Comparison of ENCODE assay signal across 10 cellular contexts in genomic region chr19:7349961-7350711, GRCh38.
DNase-seq lines count a peak whose midpoint lies in the region; ATAC-seq lines count a peak whose summit lies in the region.
"Had no signal": no experiment of that assay in that cellular context is flagged by ENCODE, and none has a peak within 500 bp of the region (broad histone marks: within the 10 kb centered on the region; RNA-seq: fewer than 3 reads in every experiment).

No MANE protein-coding gene starts in this region.

- H3K4me1 Mint-ChIP-seq in activated naive CD8-positive, alpha-beta T cell treated with anti-CD3 and anti-CD28 coated beads, Interleukin-2, amount 50 U/mL, for 24 hours: peaks cover 73% of the 10 kb centered on the region
- H3K4me1 Mint-ChIP-seq in stimulated activated memory B cell treated with anti-CD40 and anti-IgM and Interleukin-4, amounts not matched to agents 10 μg/mL and 1 μg/mL and 100 μg/mL, for 72 hours: peaks cover 71% of the 10 kb centered on the region

- H3K36me3 Mint-ChIP-seq in activated naive CD8-positive, alpha-beta T cell treated with anti-CD3 and anti-CD28 coated beads, Interleukin-2, amount 50 U/mL, for 24 hours (ENCODE audit: low read depth): peaks cover 16% of the 10 kb centered on the region
- H3K36me3 Mint-ChIP-seq in stimulated activated memory B cell treated with anti-CD40 and anti-IgM and Interleukin-4, amounts not matched to agents 10 μg/mL and 1 μg/mL and 100 μg/mL, for 72 hours: peaks cover 29% of the 10 kb centered on the region

- H3K27me3 Mint-ChIP-seq in activated naive CD8-positive, alpha-beta T cell treated with anti-CD3 and anti-CD28 coated beads, Interleukin-2, amount 50 U/mL, for 24 hours: no peaks in the 10 kb centered on the region
- no peaks in the 10 kb centered on the region for H3K27me3 Mint-ChIP-seq in stimulated activated memory B cell treated with anti-CD40 and anti-IgM and Interleukin-4, amounts not matched to agents 10 μg/mL and 1 μg/mL and 100 μg/mL, for 72 hours

- H3K4me3 Mint-ChIP-seq in activated naive CD8-positive, alpha-beta T cell treated with anti-CD3 and anti-CD28 coated beads, Interleukin-2, amount 50 U/mL, for 24 hours: peak overlapping the region; percentile 85
- peak overlapping the region; percentile 90 for H3K4me3 Mint-ChIP-seq in stimulated activated memory B cell treated with anti-CD40 and anti-IgM and Interleukin-4, amounts not matched to agents 10 μg/mL and 1 μg/mL and 100 μg/mL, for 72 hours

- DNase-seq in activated CD4-positive, CD25-positive, alpha-beta regulatory T cell treated with anti-CD3 and anti-CD28 coated beads, Interleukin-2, amount 50 U/mL, for 72 hours: no peak
- DNase-seq in T-helper 2 cell (peak in 3 of 5 experiments; percentile 41 to 83 (median 69)), dedifferentiated amniotic fluid mesenchymal stem cell (ENCODE audit: extremely low spot score) (no peak)
- DNase-seq in activated naive CD8-positive, alpha-beta T cell treated with anti-CD3 and anti-CD28 coated beads, Interleukin-2, amount 50 U/mL, for 24 hours: peak; percentile 46
- DNase-seq: mesenchymal stem cell, Right ventricle myocardium superior had no signal

- peaks cover 9% of the 10 kb centered on the region for H3K9me3 Mint-ChIP-seq in activated naive CD8-positive, alpha-beta T cell treated with anti-CD3 and anti-CD28 coated beads, Interleukin-2, amount 50 U/mL, for 24 hours
- peaks cover 6% of the 10 kb centered on the region for H3K9me3 Mint-ChIP-seq in stimulated activated memory B cell treated with anti-CD40 and anti-IgM and Interleukin-4, amounts not matched to agents 10 μg/mL and 1 μg/mL and 100 μg/mL, for 72 hours

- ATAC-seq in activated CD4-positive, CD25-positive, alpha-beta regulatory T cell treated with anti-CD3 and anti-CD28 coated beads, Interleukin-2, amount 50 U/mL, for 24 hours: peak; percentile 10 to 15
- ATAC-seq in activated naive CD8-positive, alpha-beta T cell treated with anti-CD3 and anti-CD28 coated beads, Interleukin-2, amount 50 U/mL, for 24 hours: peak; percentile 22
- peak; percentile 53 for ATAC-seq in stimulated activated memory B cell treated with anti-CD40 and anti-IgM and Interleukin-4, amounts not matched to agents 10 μg/mL and 1 μg/mL and 100 μg/mL, for 72 hours
- no peak for ATAC-seq in HG03521 (IDR thresholded peaks at IDR 0.05; ENCODE audit: unreplicated experiment)
- no peak for ATAC-seq in GM19395 (IDR thresholded peaks at IDR 0.05; ENCODE audit: unreplicated experiment)

- H3K27ac Mint-ChIP-seq in activated naive CD8-positive, alpha-beta T cell treated with anti-CD3 and anti-CD28 coated beads, Interleukin-2, amount 50 U/mL, for 24 hours: peak overlapping the region; percentile 96
- peak overlapping the region; percentile 88 for H3K27ac Mint-ChIP-seq in stimulated activated memory B cell treated with anti-CD40 and anti-IgM and Interleukin-4, amounts not matched to agents 10 μg/mL and 1 μg/mL and 100 μg/mL, for 72 hours

Comparison
In these comparisons a context has a peak if more than half of its experiments do, and no peak if none do; other contexts are left out.
1. ATAC-seq: peak in activated CD4-positive, CD25-positive, alpha-beta regulatory T cell treated with anti-CD3 and anti-CD28 coated beads, Interleukin-2, amount 50 U/mL, for 24 hours (2 of 2), activated naive CD8-positive, alpha-beta T cell treated with anti-CD3 and anti-CD28 coated beads, Interleukin-2, amount 50 U/mL, for 24 hours (single experiment) and stimulated activated memory B cell treated with anti-CD40 and anti-IgM and Interleukin-4, amounts not matched to agents 10 μg/mL and 1 μg/mL and 100 μg/mL, for 72 hours (single experiment); none in HG03521 (single experiment) and GM19395 (single experiment).
2. DNase-seq: peak in T-helper 2 cell (3 of 5) and activated naive CD8-positive, alpha-beta T cell treated with anti-CD3 and anti-CD28 coated beads, Interleukin-2, amount 50 U/mL, for 24 hours (single experiment); none in activated CD4-positive, CD25-positive, alpha-beta regulatory T cell treated with anti-CD3 and anti-CD28 coated beads, Interleukin-2, amount 50 U/mL, for 72 hours (single experiment) and dedifferentiated amniotic fluid mesenchymal stem cell (single experiment).